In the genomic region with DNA sequence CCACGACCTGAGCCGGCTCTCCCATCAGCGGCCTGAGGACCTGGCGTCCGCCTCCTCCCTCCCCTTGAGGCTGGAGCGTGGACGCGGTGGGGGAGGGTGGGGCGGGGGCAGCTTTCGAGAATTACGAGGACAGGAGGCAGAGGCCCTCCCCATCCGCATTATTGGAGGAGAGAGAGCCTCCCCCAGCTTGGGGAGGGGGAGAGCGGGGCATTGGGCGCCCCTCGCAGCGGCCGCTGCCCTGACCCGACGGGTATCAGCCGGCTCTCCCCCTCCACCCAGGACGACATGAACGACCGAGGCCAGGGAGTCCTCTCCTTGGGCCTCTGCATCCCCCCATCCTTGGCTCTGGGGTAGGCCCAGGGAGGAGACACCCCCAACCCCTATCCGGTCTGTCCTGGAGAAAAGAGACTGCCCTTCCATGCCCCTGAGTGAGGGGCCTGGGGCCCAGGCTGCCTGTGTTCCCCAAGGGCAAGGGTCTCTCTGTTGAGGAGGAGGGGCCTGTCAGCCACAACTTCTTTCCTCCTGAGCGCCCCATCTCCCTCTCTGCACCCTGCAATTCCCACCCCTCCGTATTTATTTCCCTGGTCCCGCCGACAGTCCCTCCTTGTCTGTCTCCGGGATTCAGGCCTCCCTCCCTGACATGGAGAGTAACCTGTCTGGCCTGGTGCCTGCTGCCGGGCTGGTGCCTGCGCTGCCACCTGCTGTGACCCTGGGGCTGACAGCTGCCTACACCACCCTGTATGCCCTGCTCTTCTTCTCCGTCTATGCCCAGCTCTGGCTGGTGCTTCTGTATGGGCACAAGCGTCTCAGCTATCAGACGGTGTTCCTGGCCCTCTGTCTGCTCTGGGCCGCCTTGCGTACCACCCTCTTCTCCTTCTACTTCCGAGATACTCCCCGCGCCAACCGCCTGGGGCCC, we compare ENCODE assay signal across 6 cellular contexts. TPM values are rescaled to one million over a fixed set of nuclear protein-coding genes. Genes with fewer than 3 reads are reported as not detected.
DNase-seq lines count a peak whose midpoint lies in the region; ATAC-seq and TF ChIP-seq lines count a peak whose summit lies in the region.

No MANE protein-coding gene starts in this region.

- H3K27ac ChIP-seq in HEK293 (ENCODE audit: extremely low read depth, low read depth, low read length) (peak overlapping the region; percentile 40; the same call in 1 of the 2 replicates), thoracic aorta (peak overlapping the region; percentile 91 to 94)

- peak; percentile 67 for TF ChIP-seq CTCF in HEK293 (tag by site-specific recombination; IDR thresholded peaks at IDR 0.05)
- no peak for TF ChIP-seq CTCF in thoracic aorta (IDR thresholded peaks at IDR 0.05)

- ATAC-seq in thoracic aorta (ENCODE audit: insufficient number of reproducible peaks, low FRiP score, low read depth) (no peak), HG02884 (IDR thresholded peaks at IDR 0.05; ENCODE audit: unreplicated experiment) (no peak), HG03280 (IDR thresholded peaks at IDR 0.05; ENCODE audit: unreplicated experiment) (no peak)

- H3K4me1 ChIP-seq in HEK293 (ENCODE audit: control insufficient read depth, insufficient read depth, low read length) (no peaks in the 10 kb centered on the region; the same call in 1 of the 2 replicates), thoracic aorta (ENCODE audit: control insufficient read depth in 1 of 2, low read depth in 2 of 2) (peaks cover 18 to 32% of the 10 kb centered on the region in 2 donors)

- H3K36me3 ChIP-seq in HEK293 (ENCODE audit: control insufficient read depth in 2 of 2, insufficient read depth in 1 of 2, low read length in 2 of 2) (peaks cover 9 to 46% of the 10 kb centered on the region in 2 experiments; a peak in 2 of 3 replicates), thoracic aorta (peaks cover 6% of the 10 kb centered on the region)

- CTCF ChIA-PET in HEK293 (lab: Yijun Ruan, JAX) = interaction anchor here (0.5 to 1.5 kb wide), 5 partner anchors 11 to 69 kb away, joined by 3 to 6 read pairs (median 3); no protein-coding TSS in a partner anchor

- H3K9me3 ChIP-seq in HEK293 (ENCODE audit: control insufficient read depth, insufficient read depth, low read depth, low read length) = no peaks in the 10 kb centered on the region
- H3K9me3 ChIP-seq in thoracic aorta = no peaks in the 10 kb centered on the region

- H3K27me3 ChIP-seq in thoracic aorta (replicated peaks; ENCODE audit: insufficient read depth) = no peaks in the 10 kb centered on the region

- POLR2A ChIA-PET in HEK293 (lab: Yijun Ruan, JAX) = interaction anchor here (0.6 to 3.5 kb wide), 6 partner anchors 13 to 101 kb away, joined by 3 to 41 read pairs (median 7); a partner anchor contains a TSS

- peak overlapping the region; percentile 82 for H3K4me3 ChIP-seq in HEK293 (ENCODE audit: low read depth, low read length)
- peak overlapping the region; percentile 92 for H3K4me3 ChIP-seq in thoracic aorta

- DNase-seq in RKO (ENCODE audit: low spot score) = peak; percentile 47
- peak; percentile 45 for DNase-seq in germinal center (ENCODE audit: low spot score)
- no peak for DNase-seq in thoracic aorta (ENCODE audit: low spot score)

TF ChIP-seq in HEK293, 187 proteins besides CTCF, POLR2A, EP300 and RAD21 (continues in another document):
- TF ChIP-seq, protein P1, sequence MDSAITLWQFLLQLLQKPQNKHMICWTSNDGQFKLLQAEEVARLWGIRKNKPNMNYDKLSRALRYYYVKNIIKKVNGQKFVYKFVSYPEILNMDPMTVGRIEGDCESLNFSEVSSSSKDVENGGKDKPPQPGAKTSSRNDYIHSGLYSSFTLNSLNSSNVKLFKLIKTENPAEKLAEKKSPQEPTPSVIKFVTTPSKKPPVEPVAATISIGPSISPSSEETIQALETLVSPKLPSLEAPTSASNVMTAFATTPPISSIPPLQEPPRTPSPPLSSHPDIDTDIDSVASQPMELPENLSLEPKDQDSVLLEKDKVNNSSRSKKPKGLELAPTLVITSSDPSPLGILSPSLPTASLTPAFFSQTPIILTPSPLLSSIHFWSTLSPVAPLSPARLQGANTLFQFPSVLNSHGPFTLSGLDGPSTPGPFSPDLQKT (IDR thresholded peaks at IDR 0.05; ENCODE audit: borderline replicate concordance, low read depth, low read length) = no peak
- TF ChIP-seq ZBTB8A (tag by site-specific recombination; IDR thresholded peaks at IDR 0.05) = peak; percentile 59; the same call in 1 of the 2 replicates
- TF ChIP-seq, protein P2, sequence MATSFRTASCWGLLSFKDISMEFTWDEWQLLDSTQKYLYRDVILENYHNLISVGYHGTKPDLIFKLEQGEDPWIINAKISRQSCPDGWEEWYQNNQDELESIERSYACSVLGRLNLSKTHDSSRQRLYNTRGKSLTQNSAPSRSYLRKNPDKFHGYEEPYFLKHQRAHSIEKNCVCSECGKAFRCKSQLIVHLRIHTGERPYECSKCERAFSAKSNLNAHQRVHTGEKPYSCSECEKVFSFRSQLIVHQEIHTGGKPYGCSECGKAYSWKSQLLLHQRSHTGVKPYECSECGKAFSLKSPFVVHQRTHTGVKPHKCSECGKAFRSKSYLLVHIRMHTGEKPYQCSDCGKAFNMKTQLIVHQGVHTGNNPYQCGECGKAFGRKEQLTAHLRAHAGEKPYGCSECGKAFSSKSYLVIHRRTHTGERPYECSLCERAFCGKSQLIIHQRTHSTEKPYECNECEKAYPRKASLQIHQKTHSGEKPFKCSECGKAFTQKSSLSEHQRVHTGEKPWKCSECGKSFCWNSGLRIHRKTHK (tag by site-specific recombination; IDR thresholded peaks at IDR 0.05) = no peak
- TF ChIP-seq ZNF843 (tag by site-specific recombination; IDR thresholded peaks at IDR 0.05) = no peak
- no peak for TF ChIP-seq ZNF394 (tag by site-specific recombination; IDR thresholded peaks at IDR 0.05; ENCODE audit: borderline replicate concordance)
- TF ChIP-seq MZF1 (tag by site-specific recombination; IDR thresholded peaks at IDR 0.05; ENCODE audit: borderline replicate concordance) = no peak
- TF ChIP-seq PRDM1 (tag by site-specific recombination; IDR thresholded peaks at IDR 0.05) = no peak
- TF ChIP-seq ZNF37A (tag by site-specific recombination; IDR thresholded peaks at IDR 0.05) = no peak
- TF ChIP-seq, protein P3, sequence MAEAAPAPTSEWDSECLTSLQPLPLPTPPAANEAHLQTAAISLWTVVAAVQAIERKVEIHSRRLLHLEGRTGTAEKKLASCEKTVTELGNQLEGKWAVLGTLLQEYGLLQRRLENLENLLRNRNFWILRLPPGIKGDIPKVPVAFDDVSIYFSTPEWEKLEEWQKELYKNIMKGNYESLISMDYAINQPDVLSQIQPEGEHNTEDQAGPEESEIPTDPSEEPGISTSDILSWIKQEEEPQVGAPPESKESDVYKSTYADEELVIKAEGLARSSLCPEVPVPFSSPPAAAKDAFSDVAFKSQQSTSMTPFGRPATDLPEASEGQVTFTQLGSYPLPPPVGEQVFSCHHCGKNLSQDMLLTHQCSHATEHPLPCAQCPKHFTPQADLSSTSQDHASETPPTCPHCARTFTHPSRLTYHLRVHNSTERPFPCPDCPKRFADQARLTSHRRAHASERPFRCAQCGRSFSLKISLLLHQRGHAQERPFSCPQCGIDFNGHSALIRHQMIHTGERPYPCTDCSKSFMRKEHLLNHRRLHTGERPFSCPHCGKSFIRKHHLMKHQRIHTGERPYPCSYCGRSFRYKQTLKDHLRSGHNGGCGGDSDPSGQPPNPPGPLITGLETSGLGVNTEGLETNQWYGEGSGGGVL (tag by site-specific recombination; IDR thresholded peaks at IDR 0.05) = peak; percentile 83
- TF ChIP-seq, protein P4, sequence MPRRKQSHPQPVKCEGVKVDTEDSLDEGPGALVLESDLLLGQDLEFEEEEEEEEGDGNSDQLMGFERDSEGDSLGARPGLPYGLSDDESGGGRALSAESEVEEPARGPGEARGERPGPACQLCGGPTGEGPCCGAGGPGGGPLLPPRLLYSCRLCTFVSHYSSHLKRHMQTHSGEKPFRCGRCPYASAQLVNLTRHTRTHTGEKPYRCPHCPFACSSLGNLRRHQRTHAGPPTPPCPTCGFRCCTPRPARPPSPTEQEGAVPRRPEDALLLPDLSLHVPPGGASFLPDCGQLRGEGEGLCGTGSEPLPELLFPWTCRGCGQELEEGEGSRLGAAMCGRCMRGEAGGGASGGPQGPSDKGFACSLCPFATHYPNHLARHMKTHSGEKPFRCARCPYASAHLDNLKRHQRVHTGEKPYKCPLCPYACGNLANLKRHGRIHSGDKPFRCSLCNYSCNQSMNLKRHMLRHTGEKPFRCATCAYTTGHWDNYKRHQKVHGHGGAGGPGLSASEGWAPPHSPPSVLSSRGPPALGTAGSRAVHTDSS (tag by site-specific recombination; IDR thresholded peaks at IDR 0.05) = no peak
- no peak for TF ChIP-seq ZNF560 (tag by site-specific recombination; IDR thresholded peaks at IDR 0.05; ENCODE audit: borderline replicate concordance)
- no peak for TF ChIP-seq MYNN (tag by site-specific recombination; IDR thresholded peaks at IDR 0.05; ENCODE audit: borderline replicate concordance)
- no peak for TF ChIP-seq ZNF10 (tag by site-specific recombination; IDR thresholded peaks at IDR 0.05)
- TF ChIP-seq, protein P5, sequence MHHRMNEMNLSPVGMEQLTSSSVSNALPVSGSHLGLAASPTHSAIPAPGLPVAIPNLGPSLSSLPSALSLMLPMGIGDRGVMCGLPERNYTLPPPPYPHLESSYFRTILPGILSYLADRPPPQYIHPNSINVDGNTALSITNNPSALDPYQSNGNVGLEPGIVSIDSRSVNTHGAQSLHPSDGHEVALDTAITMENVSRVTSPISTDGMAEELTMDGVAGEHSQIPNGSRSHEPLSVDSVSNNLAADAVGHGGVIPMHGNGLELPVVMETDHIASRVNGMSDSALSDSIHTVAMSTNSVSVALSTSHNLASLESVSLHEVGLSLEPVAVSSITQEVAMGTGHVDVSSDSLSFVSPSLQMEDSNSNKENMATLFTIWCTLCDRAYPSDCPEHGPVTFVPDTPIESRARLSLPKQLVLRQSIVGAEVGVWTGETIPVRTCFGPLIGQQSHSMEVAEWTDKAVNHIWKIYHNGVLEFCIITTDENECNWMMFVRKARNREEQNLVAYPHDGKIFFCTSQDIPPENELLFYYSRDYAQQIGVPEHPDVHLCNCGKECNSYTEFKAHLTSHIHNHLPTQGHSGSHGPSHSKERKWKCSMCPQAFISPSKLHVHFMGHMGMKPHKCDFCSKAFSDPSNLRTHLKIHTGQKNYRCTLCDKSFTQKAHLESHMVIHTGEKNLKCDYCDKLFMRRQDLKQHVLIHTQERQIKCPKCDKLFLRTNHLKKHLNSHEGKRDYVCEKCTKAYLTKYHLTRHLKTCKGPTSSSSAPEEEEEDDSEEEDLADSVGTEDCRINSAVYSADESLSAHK (tag by site-specific recombination; IDR thresholded peaks at IDR 0.05) = no peak
- no peak for TF ChIP-seq ZNF221 (tag by site-specific recombination; IDR thresholded peaks at IDR 0.05; ENCODE audit: borderline replicate concordance)

RNA-seq across cellular contexts. Expression of a gene that starts 0.5 kb away (rescaled TPM):
- total RNA-seq in thoracic aorta = 10 to 100 TPM in 1 of 2 donors, 1 to 10 TPM in 1; 8.7 to 19.0 TPM

RNA-seq across cellular contexts. Expression of a gene that starts 1.7 kb away (rescaled TPM):
- 10 to 100 TPM; 39.2 to 83.8 TPM for total RNA-seq in thoracic aorta

RNA-seq across cellular contexts. Expression of a gene that starts 5.0 kb away (rescaled TPM):
- not detected for total RNA-seq in thoracic aorta

RNA-seq across cellular contexts. Expression of a gene that starts 14.0 kb away (rescaled TPM):
- not detected for total RNA-seq in thoracic aorta

RNA-seq across cellular contexts. Expression of a gene that starts 19.2 kb away (rescaled TPM):
- total RNA-seq in thoracic aorta = 10 to 100 TPM; 33.4 to 46.0 TPM
